ENCODE assay signal across 18 cellular contexts in genomic region chrX:97397371-97397770, GRCh38.
DNase-seq lines count a peak whose midpoint lies in the region; ATAC-seq, FAIRE-seq and TF ChIP-seq lines count a peak whose summit lies in the region.
"Had no signal": no experiment of that assay in that cellular context is flagged by ENCODE, and none has a peak within 500 bp of the region (broad histone marks: within the 10 kb centered on the region; RNA-seq: fewer than 3 reads in every experiment).

No MANE protein-coding gene starts in this region.

- H3K36me3 Mint-ChIP-seq in activated T-helper 17 cell treated with anti-CD3 and anti-CD28 coated beads, Interleukin-2, amount 50 U/mL, for 72 hours (ENCODE audit: low read depth) = no peaks in the 10 kb centered on the region

- peaks cover 0 to 8% of the 10 kb centered on the region in 2 experiments; a peak in 1 of 4 replicates for H3K79me1 ChIP-seq in IMR-90 (ENCODE audit: low read depth in 1 of 2, low read length in 2 of 2)

- FAIRE-seq in GM19239 (lab: Jason Lieb, UNC) = peak; percentile 64
- FAIRE-seq: TTC549 had no signal

- H3K27me3 ChIP-seq in IMR-90 (ENCODE audit: control insufficient read depth, insufficient read depth, low read length) (peaks cover 2% of the 10 kb centered on the region; the same call in 1 of the 2 replicates), H7 (ENCODE audit: control insufficient read depth, insufficient read depth, low read length) (no peaks in the 10 kb centered on the region), right lobe of liver (no peaks in the 10 kb centered on the region)
- H3K27me3 ChIP-seq: SJCRH30 had no signal

- no peaks in the 10 kb centered on the region for H3K9me3 ChIP-seq in IMR-90 (ENCODE audit: control insufficient read depth, insufficient read depth, low read length)
- H3K9me3 ChIP-seq in right lobe of liver = no peaks in the 10 kb centered on the region
- H3K9me3 ChIP-seq: left ventricle myocardium inferior, prostate gland, SJCRH30, tibial nerve had no signal

- no peaks in the 10 kb centered on the region for H3K36me3 ChIP-seq in IMR-90 (ENCODE audit: control insufficient read depth, insufficient read depth, low read length)
- H3K36me3 ChIP-seq in H7 (replicated peaks; ENCODE audit: control insufficient read depth, insufficient read depth, low read length) = peaks cover 2% of the 10 kb centered on the region
- no peaks in the 10 kb centered on the region for H3K36me3 ChIP-seq in right lobe of liver
- H3K36me3 ChIP-seq: left ventricle myocardium inferior, prostate gland, SJCRH30, tibial nerve had no signal

- H4K8ac ChIP-seq in IMR-90 (ENCODE audit: low read depth in 2 of 2, low read length in 2 of 2) = no peak overlapping the region

- H2BK120ac ChIP-seq in IMR-90 (ENCODE audit: low read depth, low read length) = no peak overlapping the region

- TF ChIP-seq RAD21 in IMR-90 (IDR thresholded peaks at IDR 0.05; ENCODE audit: low read length) = no peak

- no peak overlapping the region for H2BK15ac ChIP-seq in IMR-90 (ENCODE audit: low read depth, low read length)

- intact Hi-C loops in IMR-90 (cut with micrococcal nuclease) (no loop called here), right lobe of liver (cut with DNase I) (no loop called here)

- no peak overlapping the region for H3K9ac ChIP-seq in IMR-90 (ENCODE audit: low read depth, low read length)

- H3K4me1 ChIP-seq in IMR-90 (ENCODE audit: control insufficient read depth, insufficient read depth, low read length) (peaks cover 6% of the 10 kb centered on the region), right lobe of liver (no peaks in the 10 kb centered on the region)
- H3K4me1 ChIP-seq: left ventricle myocardium inferior, prostate gland, SJCRH30, tibial nerve had no signal

- no TSS peak for BruUV-seq in IMR-90 (replicated peaks; lab: Mats Ljungman, UMichigan)

- dilution Hi-C loops in IMR-90 (cut with HindIII; ENCODE audit: low sequenced_read_pairs, unreplicated experiment) = no loop called here

- WGBS in IMR-90 (ENCODE audit: extremely low coverage in 2 of 2, insufficient read length in 1 of 2), 2 experiments = no CpG with 5 or more reads among the region's 3 CpGs
- WGBS in right lobe of liver (ENCODE audit: insufficient coverage, low coverage, low lambda C conversion rate, missing lambda C conversion rate) = 51% methylated on average over 3 of the region's 3 CpGs

- CTCF ChIA-PET in IMR-90 (lab: Yijun Ruan, JAX) = interaction anchor here (1.1 kb wide), 1 partner anchor 25 kb away, joined by 3 read pairs; no protein-coding TSS in a partner anchor

- no peak overlapping the region for H2AK5ac ChIP-seq in IMR-90 (ENCODE audit: low read depth, low read length)

- H4K91ac ChIP-seq in IMR-90 (ENCODE audit: insufficient read depth, low read depth, low read length) = no peak overlapping the region

- H2BK20ac ChIP-seq in IMR-90 (ENCODE audit: low read depth, low read length) = no peak overlapping the region

- H3K18ac ChIP-seq in IMR-90 (ENCODE audit: low read depth, low read length) = no peak overlapping the region; the same call in 1 of the 2 replicates

- H3K56ac ChIP-seq in IMR-90 (ENCODE audit: extremely low read depth, insufficient read depth, low read length) = no peak overlapping the region

- ATAC-seq in IMR-90 (ENCODE audit: low read depth) (no peak), right lobe of liver (no peak), HG03159 (IDR thresholded peaks at IDR 0.05; ENCODE audit: unreplicated experiment) (no peak)
- ATAC-seq in activated T-helper 17 cell treated with anti-CD3 and anti-CD28 coated beads, Interleukin-2, amount 50 U/mL, for 72 hours (replicated peaks) = no peak

- H3K4me2 ChIP-seq in IMR-90 (ENCODE audit: low read depth, low read length) = no peak overlapping the region; the same call in 1 of the 2 replicates

- no peak overlapping the region for H3K27ac ChIP-seq in IMR-90 (ENCODE audit: insufficient read depth, low read length)
- no peak overlapping the region for H3K27ac ChIP-seq in right lobe of liver
- H3K27ac ChIP-seq: C4-2B, left ventricle myocardium inferior, prostate gland, SJCRH30, tibial nerve had no signal

- no peaks in the 10 kb centered on the region for H3K9me3 Mint-ChIP-seq in activated T-helper 17 cell treated with anti-CD3 and anti-CD28 coated beads, Interleukin-2, amount 50 U/mL, for 72 hours
- H3K9me3 Mint-ChIP-seq: dendritic cell treated with granulocyte-macrophage colony-stimulating factor and Interleukin-4, amounts not matched to agents 40 ng/mL and 50 ng/mL, for 4 days had no signal

- DNase-seq in GM19239 (ENCODE audit: insufficient read length, low spot score) (no peak), IMR-90 (peak; percentile 50), glomerular visceral epithelial cell (ENCODE audit: extremely low spot score) (peak; percentile 23), H7 (no peak), right lobe of liver (no peak)
- DNase-seq: amygdala, DMS79 treated with DMSO at 0.1 percent for 48 hours, hypothalamus, left ventricle myocardium inferior, NCI-H2107 had no signal

- TF ChIP-seq CTCF in IMR-90 (conservative IDR thresholded peaks at IDR 0.05; ENCODE audit: low read depth, low read length) (no peak), right lobe of liver (IDR thresholded peaks at IDR 0.05) (no peak)

- no peak overlapping the region for H2AK9ac ChIP-seq in IMR-90 (replicated peaks; ENCODE audit: low read depth, low read length, poor library complexity)

- H3K23ac ChIP-seq in IMR-90 (ENCODE audit: low read depth, low read length) = no peak overlapping the region

- H3K27ac Mint-ChIP-seq in activated T-helper 17 cell treated with anti-CD3 and anti-CD28 coated beads, Interleukin-2, amount 50 U/mL, for 72 hours = peak overlapping the region; percentile 84
- H3K27ac Mint-ChIP-seq: dendritic cell treated with granulocyte-macrophage colony-stimulating factor and Interleukin-4, amounts not matched to agents 40 ng/mL and 50 ng/mL, for 4 days had no signal

- H3K27me3 Mint-ChIP-seq in activated T-helper 17 cell treated with anti-CD3 and anti-CD28 coated beads, Interleukin-2, amount 50 U/mL, for 72 hours = no peaks in the 10 kb centered on the region
- H3K27me3 Mint-ChIP-seq: dendritic cell treated with granulocyte-macrophage colony-stimulating factor and Interleukin-4, amounts not matched to agents 40 ng/mL and 50 ng/mL, for 4 days had no signal

- no peak overlapping the region for H3K4ac ChIP-seq in IMR-90 (ENCODE audit: low read depth, low read length)

- TF ChIP-seq POLR2A in IMR-90 (IDR thresholded peaks at IDR 0.05; ENCODE audit: low read depth, low read length) = no peak
- no peak for TF ChIP-seq POLR2A in right lobe of liver (IDR thresholded peaks at IDR 0.05)

- H3K4me3 Mint-ChIP-seq in activated T-helper 17 cell treated with anti-CD3 and anti-CD28 coated beads, Interleukin-2, amount 50 U/mL, for 72 hours = peak overlapping the region; percentile 51
- H3K4me3 Mint-ChIP-seq: dendritic cell treated with granulocyte-macrophage colony-stimulating factor and Interleukin-4, amounts not matched to agents 40 ng/mL and 50 ng/mL, for 4 days had no signal

- no peaks in the 10 kb centered on the region for H4K20me1 ChIP-seq in IMR-90 (ENCODE audit: insufficient read depth, low read length)

- H3K9me1 ChIP-seq in IMR-90 (ENCODE audit: insufficient read depth, low read length) = peaks cover 6% of the 10 kb centered on the region; the same call in 1 of the 2 replicates

- no peak overlapping the region for H4K5ac ChIP-seq in IMR-90 (ENCODE audit: low read depth, low read length)

- H2AFZ ChIP-seq in IMR-90 (replicated peaks; ENCODE audit: low read length, poor library complexity) = no peak overlapping the region

- H3K4me3 ChIP-seq in IMR-90 (ENCODE audit: insufficient read depth, low read depth, low read length) (no peak overlapping the region), H7 (ENCODE audit: insufficient read depth, low read depth, low read length) (no peak overlapping the region), right lobe of liver (no peak overlapping the region)
- H3K4me3 ChIP-seq: left ventricle myocardium inferior, prostate gland, SJCRH30, tibial nerve had no signal

- peaks cover 24% of the 10 kb centered on the region for H3K4me1 Mint-ChIP-seq in activated T-helper 17 cell treated with anti-CD3 and anti-CD28 coated beads, Interleukin-2, amount 50 U/mL, for 72 hours

- POLR2A ChIA-PET in IMR-90 (lab: Charles Lee; ENCODE audit: unreplicated experiment) = no interaction called here

- H2BK5ac ChIP-seq in IMR-90 (ENCODE audit: low read depth, low read length, poor library complexity, severe bottlenecking) = no peak overlapping the region

- in situ Hi-C loops in IMR-90 (cut with MboI; ENCODE audit: low sequenced_read_pairs) = no loop called here

- no peak overlapping the region for H3K14ac ChIP-seq in IMR-90 (replicated peaks; ENCODE audit: low read depth, low read length)

TF ChIP-seq in IMR-90, 13 proteins besides CTCF, POLR2A, EP300 and RAD21:
- TF ChIP-seq MXI1 (IDR thresholded peaks at IDR 0.05; ENCODE audit: borderline replicate concordance, low read depth, low read length) (no peak), RCOR1 (IDR thresholded peaks at IDR 0.05; ENCODE audit: insufficient replicate concordance, low read length) (no peak), MAZ (IDR thresholded peaks at IDR 0.05; ENCODE audit: borderline replicate concordance, low read depth, low read length) (no peak), CHD1 (IDR thresholded peaks at IDR 0.05; ENCODE audit: low read depth, low read length) (no peak), MAFK (IDR thresholded peaks at IDR 0.05; ENCODE audit: low read depth, low read length) (no peak), FOS (IDR thresholded peaks at IDR 0.05; ENCODE audit: low read depth, low read length) (no peak), NFE2L2 (IDR thresholded peaks at IDR 0.05; ENCODE audit: low read depth, low read length) (no peak), ELK1 (IDR thresholded peaks at IDR 0.05; ENCODE audit: borderline replicate concordance, low read depth, low read length) (no peak), USF2 (IDR thresholded peaks at IDR 0.05; ENCODE audit: low read depth, low read length) (no peak)

Comparison
In these comparisons a context has a peak if more than half of its experiments do, and no peak if none do; other contexts are left out.
1. DNase-seq: peak in IMR-90 (single experiment) and glomerular visceral epithelial cell (single experiment); none in GM19239 (single experiment), H7 (single experiment) and right lobe of liver (0 of 3).